Comparison of ENCODE assay signal across 11 cellular contexts in genomic region chr18:58953627-58954026, GRCh38.
A peak's percentile ranks its signal among the peaks of the same experiment; 100 is the strongest.
DNase-seq lines count a peak whose midpoint lies in the region; ATAC-seq and TF ChIP-seq lines count a peak whose summit lies in the region.
"Had no signal": no experiment of that assay in that cellular context is flagged by ENCODE, and none has a peak within 500 bp of the region (broad histone marks: within the 10 kb centered on the region; RNA-seq: fewer than 3 reads in every experiment).

No MANE protein-coding gene starts in this region.

- ATAC-seq in psoas muscle (peak in 3 of 4 donors; percentile 48 to 64 (median 59)), GM19455 (IDR thresholded peaks at IDR 0.05; ENCODE audit: unreplicated experiment) (no peak), GM18505 (IDR thresholded peaks at IDR 0.05; ENCODE audit: unreplicated experiment) (no peak), GM19467 (IDR thresholded peaks at IDR 0.05; ENCODE audit: unreplicated experiment) (no peak)
- no peak for ATAC-seq in activated CD8-positive, alpha-beta T cell treated with anti-CD3 and anti-CD28 coated beads, Interleukin-2, amount 10 ng/mL, durations not matched to agents 7 days and 5 days
- ATAC-seq: esophagus mucosa had no signal

- peaks cover 36 to 85% (median 58%) of the 10 kb centered on the region in 3 experiments for H3K36me3 Mint-ChIP-seq in H9 (ENCODE audit: insufficient read depth in 1 of 3, low read depth in 3 of 3)
- H3K36me3 Mint-ChIP-seq in activated CD8-positive, alpha-beta T cell treated with anti-CD3 and anti-CD28 coated beads, Interleukin-2, amount 10 ng/mL, durations not matched to agents 7 days and 5 days (ENCODE audit: low read depth), result no peaks in the 10 kb centered on the region

- no peak overlapping the region for H3T11ph ChIP-seq in H9 (ENCODE audit: low read length)

- no peak overlapping the region for H2AFZ ChIP-seq in H9 (ENCODE audit: low read length)

- H3K9me3 ChIP-seq in H9 (ENCODE audit: control insufficient read depth, low read depth, low read length) (no peaks in the 10 kb centered on the region), psoas muscle (no peaks in the 10 kb centered on the region)
- H3K9me3 ChIP-seq: breast epithelium had no signal

- CTCF ChIA-PET in activated CD8-positive, alpha-beta T cell treated with anti-CD3 and anti-CD28 coated beads, Interleukin-2, amount 10 ng/mL, durations not matched to agents 7 days and 5 days (lab: Charles Lee), result no interaction called here

- no peak overlapping the region for H2AK5ac ChIP-seq in H9 (ENCODE audit: insufficient read length, low read length)

- H3K4me3 ChIP-seq in fibroblast of villous mesenchyme (ENCODE audit: low read depth, low read length) (no peak overlapping the region), psoas muscle (no peak overlapping the region)
- H3K4me3 ChIP-seq: breast epithelium had no signal

- no peak overlapping the region for H3K9ac ChIP-seq in H9 (ENCODE audit: extremely low read depth, insufficient read length, low read length)

- no peak overlapping the region for H2BK120ac ChIP-seq in H9 (ENCODE audit: low read depth, low read length, poor library complexity, severe bottlenecking)

- H4K91ac ChIP-seq in H9 (ENCODE audit: insufficient read length, low read depth, low read length), result no peak overlapping the region

- no peaks in the 10 kb centered on the region for H4K20me1 ChIP-seq in H9 (ENCODE audit: control insufficient read depth, insufficient read depth, insufficient read length)

- no peaks in the 10 kb centered on the region for H3K9me3 Mint-ChIP-seq in H9
- no peaks in the 10 kb centered on the region for H3K9me3 Mint-ChIP-seq in activated CD8-positive, alpha-beta T cell treated with anti-CD3 and anti-CD28 coated beads, Interleukin-2, amount 10 ng/mL, durations not matched to agents 7 days and 5 days (ENCODE audit: insufficient read depth)

- H4K8ac ChIP-seq in H9 (replicated peaks; ENCODE audit: insufficient read length, low read depth, low read length), result no peak overlapping the region

- no peak overlapping the region for H3K14ac ChIP-seq in H9 (ENCODE audit: insufficient read depth, low read length)

- H3K18ac ChIP-seq in H9 (ENCODE audit: insufficient read length, low read depth, low read length), result no peak overlapping the region

- H3K27ac Mint-ChIP-seq in H9, result peak overlapping the region in 2 of 3 experiments; percentile 63 to 83; a peak in 3 of 7 replicates
- no peak overlapping the region for H3K27ac Mint-ChIP-seq in activated CD8-positive, alpha-beta T cell treated with anti-CD3 and anti-CD28 coated beads, Interleukin-2, amount 10 ng/mL, durations not matched to agents 7 days and 5 days

- TF ChIP-seq CTCF in H9 (conservative IDR thresholded peaks at IDR 0.05) (no peak), fibroblast of villous mesenchyme (IDR thresholded peaks at IDR 0.05; ENCODE audit: insufficient read depth, low read depth, low read length) (no peak), psoas muscle (IDR thresholded peaks at IDR 0.05) (no peak)

- no peak overlapping the region for H2BK15ac ChIP-seq in H9 (ENCODE audit: low read depth, low read length)

- no peaks in the 10 kb centered on the region; the same call in 1 of the 2 replicates for H3K79me2 ChIP-seq in H9 (ENCODE audit: insufficient read depth, low read length)

- no peaks in the 10 kb centered on the region for H3K23me2 ChIP-seq in H9 (ENCODE audit: insufficient read length, low read depth, low read length, poor library complexity, severe bottlenecking)

- H3K27me3 ChIP-seq in H9 (ENCODE audit: insufficient read depth, low read length) (no peaks in the 10 kb centered on the region), psoas muscle (ENCODE audit: insufficient read depth in 3 of 3, low read length in 2 of 3) (no peaks in the 10 kb centered on the region)
- H3K27me3 ChIP-seq: breast epithelium had no signal

- H3K4me1 ChIP-seq in H9 (ENCODE audit: insufficient read depth, low read length) (no peaks in the 10 kb centered on the region), psoas muscle (peaks cover 15% of the 10 kb centered on the region)
- H3K4me1 ChIP-seq: breast epithelium had no signal

- TF ChIP-seq POLR2A in GM18505 (IDR thresholded peaks at IDR 0.05; ENCODE audit: borderline replicate concordance, extremely low read depth, insufficient read depth, insufficient read length), result no peak

- intact Hi-C loops in psoas muscle (cut with DNase I), result loop anchor here in 1 of 2 donors (10.0 kb wide), 1 partner anchor 49 kb away; no protein-coding TSS in a partner anchor

- WGBS in H9 (ENCODE audit: extremely low coverage, insufficient read length, low lambda C conversion rate), result no CpG with 5 or more reads among the region's 3 CpGs
- WGBS in psoas muscle, 3 donors, result 20 to 41% (median 32%) methylated on average over 3 of the region's 3 CpGs

- POLR2A ChIA-PET in activated CD8-positive, alpha-beta T cell treated with anti-CD3 and anti-CD28 coated beads, Interleukin-2, amount 10 ng/mL, durations not matched to agents 7 days and 5 days (lab: Charles Lee), result no interaction called here

- H2BK5ac ChIP-seq in H9 (ENCODE audit: insufficient read length, low read length), result no peak overlapping the region

- no peak overlapping the region for H3K4ac ChIP-seq in H9 (ENCODE audit: low read depth, low read length)

- H3K4me1 Mint-ChIP-seq in H9, result 0 out of 4 replicates have a peak, but pooled peaks cover 0 to 3% of the 10 kb centered on the region in 2 experiments
- no peaks in the 10 kb centered on the region for H3K4me1 Mint-ChIP-seq in activated CD8-positive, alpha-beta T cell treated with anti-CD3 and anti-CD28 coated beads, Interleukin-2, amount 10 ng/mL, durations not matched to agents 7 days and 5 days (ENCODE audit: low read depth)

- peaks cover 0 to 63% of the 10 kb centered on the region in 2 donors for H3K36me3 ChIP-seq in psoas muscle (ENCODE audit: insufficient read depth in 1 of 2, low read depth in 1 of 2)
- H3K36me3 ChIP-seq: breast epithelium had no signal

- H3K27me3 Mint-ChIP-seq in H9 (ENCODE audit: low read depth), result no peaks in the 10 kb centered on the region
- H3K27me3 Mint-ChIP-seq in activated CD8-positive, alpha-beta T cell treated with anti-CD3 and anti-CD28 coated beads, Interleukin-2, amount 10 ng/mL, durations not matched to agents 7 days and 5 days (ENCODE audit: low read depth), result peaks cover 26% of the 10 kb centered on the region

- H2BK12ac ChIP-seq in H9 (ENCODE audit: insufficient read length, low read depth, low read length), result no peak overlapping the region

- no peak overlapping the region for H3K56ac ChIP-seq in H9 (ENCODE audit: insufficient read length, low read depth, low read length)

- H3K23ac ChIP-seq in H9 (ENCODE audit: insufficient read length, low read depth, low read length), result no peak overlapping the region

- H3K27ac ChIP-seq in H9 (ENCODE audit: insufficient read length, low read depth, low read length), result no peak overlapping the region
- H3K27ac ChIP-seq in psoas muscle, result no peak overlapping the region
- H3K27ac ChIP-seq: breast epithelium had no signal

- H3K4me3 Mint-ChIP-seq in H9, result no peak overlapping the region
- no peak overlapping the region for H3K4me3 Mint-ChIP-seq in activated CD8-positive, alpha-beta T cell treated with anti-CD3 and anti-CD28 coated beads, Interleukin-2, amount 10 ng/mL, durations not matched to agents 7 days and 5 days

- no peak overlapping the region for H2BK20ac ChIP-seq in H9 (ENCODE audit: low read depth, low read length, poor library complexity, severe bottlenecking)

- peaks cover 12% of the 10 kb centered on the region for H3K79me1 ChIP-seq in H9 (ENCODE audit: insufficient read depth, low read depth, low read length, poor library complexity, severe bottlenecking)

- DNase-seq in H9 (no peak), NCI-H82 (lab: John Stamatoyannopoulos, UW) (peak; percentile 72), fibroblast of villous mesenchyme (ENCODE audit: low read depth) (peak; percentile 33), psoas muscle (no peak)
- DNase-seq in activated CD8-positive, alpha-beta T cell treated with anti-CD3 and anti-CD28 coated beads, Interleukin-2, amount 10 ng/mL, durations not matched to agents 7 days and 5 days, result no peak
- DNase-seq: activated CD8-positive, alpha-beta memory T cell treated with anti-CD3 and anti-CD28 coated beads, Interleukin-2, amount 50 U/mL, for 4 hours had no signal

- no peak overlapping the region for H4K5ac ChIP-seq in H9 (ENCODE audit: insufficient read length, low read depth, low read length)

- H3K4me2 ChIP-seq in H9 (ENCODE audit: insufficient read depth, insufficient read length, low read length), result no peak overlapping the region

Comparison
In these comparisons a context has a peak if more than half of its experiments do, and no peak if none do; other contexts are left out.
1. DNase-seq: peak in NCI-H82 (single experiment) and fibroblast of villous mesenchyme (single experiment); none in H9 (single experiment), psoas muscle (0 of 2) and activated CD8-positive, alpha-beta T cell treated with anti-CD3 and anti-CD28 coated beads, Interleukin-2, amount 10 ng/mL, durations not matched to agents 7 days and 5 days (single experiment).
2. ATAC-seq: peak in psoas muscle (3 of 4); none in GM19455 (single experiment), GM18505 (single experiment), activated CD8-positive, alpha-beta T cell treated with anti-CD3 and anti-CD28 coated beads, Interleukin-2, amount 10 ng/mL, durations not matched to agents 7 days and 5 days (single experiment) and GM19467 (single experiment).